Comparison of ENCODE assay signal across 8 cellular contexts in the genomic region with DNA sequence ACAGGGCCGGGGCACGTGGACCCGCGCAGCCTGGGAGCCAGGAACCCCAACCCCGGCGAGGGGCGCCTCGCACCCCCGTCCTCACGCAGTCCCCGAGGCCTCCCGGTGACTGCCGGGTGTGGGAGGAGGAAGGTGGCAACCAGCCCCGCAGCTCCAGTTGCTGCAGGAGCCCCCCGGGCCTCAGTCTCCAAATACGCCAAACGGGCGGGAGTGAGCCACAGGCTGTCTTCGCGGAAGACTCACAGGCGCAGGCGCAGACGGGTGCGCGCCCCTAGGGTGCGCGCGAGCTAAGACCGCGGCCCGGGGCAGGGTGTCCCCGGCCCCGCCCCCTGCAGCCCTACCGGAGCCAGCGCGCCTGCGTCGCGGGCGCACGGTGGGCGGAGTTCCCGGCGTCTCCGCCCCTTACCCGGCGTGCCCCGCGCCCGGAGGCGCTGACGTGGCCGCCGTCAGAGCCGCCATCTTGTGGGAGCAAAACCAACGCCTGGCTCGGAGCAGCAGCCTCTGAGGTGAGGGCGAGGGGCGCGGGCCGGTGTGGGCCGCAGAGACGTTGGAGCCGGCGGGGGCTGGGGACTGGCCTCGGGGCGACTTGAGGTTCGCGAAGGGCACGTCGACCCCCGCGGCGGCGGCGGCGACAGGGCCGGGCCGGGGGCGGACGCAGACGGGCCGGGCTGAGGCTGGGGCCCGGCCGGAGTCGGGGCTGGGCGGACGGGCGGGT. TPM values are rescaled to one million over a fixed set of nuclear protein-coding genes. Genes with fewer than 3 reads are reported as not detected.
DNase-seq lines count a peak whose midpoint lies in the region; ATAC-seq and TF ChIP-seq lines count a peak whose summit lies in the region.

Gene ARF1, plus strand, starts transcription at position 449 of the 715 bp plus-strand sequence. CDS start 14,407 bp downstream, outside the sequence.

- H3K27ac ChIP-seq in prostate gland: peak within 1 kb of the TSS; percentile 98 to 100

- no peaks in the 10 kb centered on the region for H3K27me3 ChIP-seq in prostate gland (replicated peaks; ENCODE audit: insufficient read depth)

- ATAC-seq in HG02884 (IDR thresholded peaks at IDR 0.05; ENCODE audit: unreplicated experiment) (peak; percentile 73), left cardiac atrium (peak; percentile 90 to 96)

- no peaks in the 10 kb centered on the region for H3K36me3 ChIP-seq in prostate gland

- peaks cover 32% of the 10 kb centered on the region for H3K4me1 ChIP-seq in prostate gland (replicated peaks)

- intact Hi-C loops in T-helper 1 cell treated with Interleukin-12 subunit alpha and Interleukin-12 subunit beta and Interleukin-4 antibody, amounts not matched to agents 30 ng/mL and 1 ng/mL, for 36 hours (cut with micrococcal nuclease): loop anchor here (1.0 to 5.0 kb wide), 18 partner anchors 21 to 1675 kb away; partner anchors contain the start of genes C1orf35, GUK1, JMJD4 and MRPL55
- intact Hi-C loops in left cardiac atrium (cut with DNase I) (no loop called here), prostate gland (cut with DNase I) (loop anchor here (2.0 to 10.0 kb wide), 3 partner anchors 26 to 318 kb away; partner anchors contain the start of genes MRPL55 and WNT9A)

- peak in 3 of 4 experiments; percentile 30 to 66 (median 57) for TF ChIP-seq CTCF in prostate gland (IDR thresholded peaks at IDR 0.05)

- H3K9me3 ChIP-seq in prostate gland: no peaks in the 10 kb centered on the region

- peak; percentile 91 for TF ChIP-seq POLR2A in GM15510 (IDR thresholded peaks at IDR 0.05; ENCODE audit: borderline replicate concordance, extremely low read depth, insufficient read length)
- peak; percentile 91 for TF ChIP-seq POLR2A in prostate gland (IDR thresholded peaks at IDR 0.05)

- DNase-seq in NCI-H1694 (lab: John Stamatoyannopoulos, UW) (peak; percentile 71), amniotic epithelial cell (ENCODE audit: low read depth) (peak; percentile 85), left cardiac atrium (peak; percentile 93), prostate gland (ENCODE audit: low spot score) (peak; percentile 92), ureter (ENCODE audit: low spot score) (peak; percentile 92)

- WGBS in prostate gland: under 1% methylated on average over 60 of the region's 89 CpGs

- H3K4me3 ChIP-seq in prostate gland: peak within 1 kb of the TSS; percentile 95 to 100

RNA-seq across cellular contexts. Expression of gene ARF1, which starts in this region (rescaled TPM):
- total RNA-seq in T-helper 1 cell treated with Interleukin-12 subunit alpha and Interleukin-12 subunit beta and Interleukin-4 antibody, amounts not matched to agents 30 ng/mL and 1 ng/mL, for 36 hours: 360 and 366 TPM in 2 replicates
- total RNA-seq in left cardiac atrium (100 to 1,000 TPM; 295 to 397 TPM), prostate gland (100 to 1,000 TPM; 478 to 512 TPM), ureter (361 TPM)

Comparison
In these comparisons a context has a peak if more than half of its experiments do, and no peak if none do; other contexts are left out.
1. Peak in every context shown above with its lines: DNase-seq, ATAC-seq, H3K4me3 ChIP-seq and H3K27ac ChIP-seq.
2. intact Hi-C loops: an anchor here in T-helper 1 cell treated with Interleukin-12 subunit alpha and Interleukin-12 subunit beta and Interleukin-4 antibody, amounts not matched to agents 30 ng/mL and 1 ng/mL, for 36 hours (1.0 to 5.0 kb wide) and prostate gland (2.0 to 10.0 kb wide); none called in left cardiac atrium.